In the genomic region with DNA sequence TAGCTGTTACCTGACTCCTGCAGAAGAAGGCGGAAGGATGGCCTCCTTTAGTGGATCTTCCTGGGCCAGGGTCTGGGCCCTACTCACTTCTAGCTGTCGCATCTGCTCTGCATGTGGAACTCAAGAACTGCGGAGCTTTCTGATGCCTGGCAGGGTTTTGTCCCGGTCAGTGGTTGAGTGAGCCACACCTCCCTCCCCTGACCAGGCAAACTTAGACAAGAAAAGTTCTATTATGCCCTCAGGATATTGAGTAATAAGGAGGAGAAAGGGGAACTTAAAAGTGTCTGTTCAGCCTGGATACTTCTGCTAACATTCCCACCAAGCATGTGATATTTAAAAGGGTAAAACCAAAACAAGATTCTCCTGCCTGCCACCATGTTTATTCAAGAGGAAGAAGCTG, we compare ENCODE assay signal across 9 cellular contexts. TPM values are rescaled to one million over a fixed set of nuclear protein-coding genes. Genes with fewer than 3 reads are reported as not detected.
A peak's percentile ranks its signal among the peaks of the same experiment; 100 is the strongest.
DNase-seq lines count a peak whose midpoint lies in the region; ATAC-seq lines count a peak whose summit lies in the region.
"Had no signal": no experiment of that assay in that cellular context is flagged by ENCODE, and none has a peak within 500 bp of the region (broad histone marks: within the 10 kb centered on the region; RNA-seq: fewer than 3 reads in every experiment).

A gene with protein sequence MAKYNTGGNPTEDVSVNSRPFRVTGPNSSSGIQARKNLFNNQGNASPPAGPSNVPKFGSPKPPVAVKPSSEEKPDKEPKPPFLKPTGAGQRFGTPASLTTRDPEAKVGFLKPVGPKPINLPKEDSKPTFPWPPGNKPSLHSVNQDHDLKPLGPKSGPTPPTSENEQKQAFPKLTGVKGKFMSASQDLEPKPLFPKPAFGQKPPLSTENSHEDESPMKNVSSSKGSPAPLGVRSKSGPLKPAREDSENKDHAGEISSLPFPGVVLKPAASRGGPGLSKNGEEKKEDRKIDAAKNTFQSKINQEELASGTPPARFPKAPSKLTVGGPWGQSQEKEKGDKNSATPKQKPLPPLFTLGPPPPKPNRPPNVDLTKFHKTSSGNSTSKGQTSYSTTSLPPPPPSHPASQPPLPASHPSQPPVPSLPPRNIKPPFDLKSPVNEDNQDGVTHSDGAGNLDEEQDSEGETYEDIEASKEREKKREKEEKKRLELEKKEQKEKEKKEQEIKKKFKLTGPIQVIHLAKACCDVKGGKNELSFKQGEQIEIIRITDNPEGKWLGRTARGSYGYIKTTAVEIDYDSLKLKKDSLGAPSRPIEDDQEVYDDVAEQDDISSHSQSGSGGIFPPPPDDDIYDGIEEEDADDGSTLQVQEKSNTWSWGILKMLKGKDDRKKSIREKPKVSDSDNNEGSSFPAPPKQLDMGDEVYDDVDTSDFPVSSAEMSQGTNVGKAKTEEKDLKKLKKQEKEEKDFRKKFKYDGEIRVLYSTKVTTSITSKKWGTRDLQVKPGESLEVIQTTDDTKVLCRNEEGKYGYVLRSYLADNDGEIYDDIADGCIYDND (minus strand): TSS at position 131 of the 400 bp plus-strand sequence. CDS start 16,603 bp downstream, outside the sequence.

- H3K27me3 Mint-ChIP-seq in naive thymus-derived CD8-positive, alpha-beta T cell = no peaks in the 10 kb centered on the region

- peaks cover 30 to 61% (median 49%) of the 10 kb centered on the region in 4 donors for H3K4me1 Mint-ChIP-seq in naive thymus-derived CD8-positive, alpha-beta T cell

- H3K27ac Mint-ChIP-seq in naive thymus-derived CD8-positive, alpha-beta T cell = peak within 1 kb of the TSS; percentile 35 to 95 (median 83)

- no peak for ATAC-seq in naive thymus-derived CD8-positive, alpha-beta T cell
- ATAC-seq in GM18520 (IDR thresholded peaks at IDR 0.05; ENCODE audit: unreplicated experiment) (no peak), GM18873 (IDR thresholded peaks at IDR 0.05; ENCODE audit: low FRiP score, unreplicated experiment) (no peak)

- H3K9me3 Mint-ChIP-seq in naive thymus-derived CD8-positive, alpha-beta T cell = no peaks in the 10 kb centered on the region

- DNase-seq in Ammon's horn (ENCODE audit: low spot score) (peak; percentile 73), NOMO-1 treated with DMSO at 0.1 percent for 48 hours (lab: John Stamatoyannopoulos, UW; ENCODE audit: unreplicated experiment) (peak; percentile 99), epithelial cell of prostate (ENCODE audit: low read depth, low spot score) (peak; percentile 65), NCI-H2171 (lab: John Stamatoyannopoulos, UW) (no peak)
- DNase-seq in naive thymus-derived CD8-positive, alpha-beta T cell = no peak
- no peak for DNase-seq in activated CD4-positive, alpha-beta T cell treated with anti-CD3 and anti-CD28 coated beads, Interleukin-2, amount 50 U/mL, for 4 hours
- DNase-seq: activated CD4-positive, alpha-beta T cell treated with anti-CD3 and anti-CD28 coated beads for 48 hours had no signal

- H3K36me3 Mint-ChIP-seq in naive thymus-derived CD8-positive, alpha-beta T cell = no peaks in the 10 kb centered on the region

- H3K27ac ChIP-seq in epithelial cell of prostate = no peak within 1 kb of the TSS

- H3K4me3 Mint-ChIP-seq in naive thymus-derived CD8-positive, alpha-beta T cell = peak within 1 kb of the TSS in 4 of 10 donors; percentile 13 to 70 (median 33)

- POLR2A ChIA-PET in naive thymus-derived CD8-positive, alpha-beta T cell (lab: Charles Lee) = interaction anchor here (0.7 to 5.7 kb wide), 8 partner anchors 10 to 72 kb away, joined by 3 to 124 read pairs (median 4); no protein-coding TSS in a partner anchor

RNA-seq across cellular contexts. Expression of the gene that starts here (rescaled TPM):
- total RNA-seq in naive thymus-derived CD8-positive, alpha-beta T cell = 100 to 1,000 TPM; 579 to 642 TPM
- 100 to 1,000 TPM; 181 to 431 (median 312) TPM for polyA plus RNA-seq in naive thymus-derived CD8-positive, alpha-beta T cell

Comparison
In these comparisons a context has a peak if more than half of its experiments do, and no peak if none do; other contexts are left out.
1. DNase-seq: peak in Ammon's horn (single experiment), NOMO-1 treated with DMSO at 0.1 percent for 48 hours (single experiment) and epithelial cell of prostate (single experiment); none in naive thymus-derived CD8-positive, alpha-beta T cell (0 of 10), NCI-H2171 (single experiment) and activated CD4-positive, alpha-beta T cell treated with anti-CD3 and anti-CD28 coated beads, Interleukin-2, amount 50 U/mL, for 4 hours (0 of 2).